Comparison of ENCODE assay signal across 8 cellular contexts in genomic region chr22:38699143-38699542, GRCh38. TPM values are rescaled to one million over a fixed set of nuclear protein-coding genes. Genes with fewer than 3 reads are reported as not detected.
DNase-seq lines count a peak whose midpoint lies in the region; ATAC-seq, FAIRE-seq and TF ChIP-seq lines count a peak whose summit lies in the region.

No MANE protein-coding gene starts in this region.

- H2AFZ ChIP-seq in SK-N-SH (ENCODE audit: low read depth) = no peak overlapping the region

- H3F3A ChIP-seq in SK-N-SH (replicated peaks; ENCODE audit: insufficient read depth) = peaks cover 29% of the 10 kb centered on the region

- WGBS in SK-N-SH (ENCODE audit: low lambda C conversion rate) = 67% methylated on average over 1 of the region's 5 CpGs
- WGBS in suprapubic skin = 49% methylated on average over 5 of the region's 5 CpGs

- CTCF ChIA-PET in SK-N-SH (lab: Yijun Ruan, JAX) = interaction anchor here (0.6 to 3.0 kb wide), 3 partner anchors 17 to 48 kb away, joined by 4 to 13 read pairs (median 4); partner anchors contain the start of gene TOMM22

- FAIRE-seq in kidney (lab: Jason Lieb, UNC) = no peak

- H3K4me1 ChIP-seq in SK-N-SH (ENCODE audit: control insufficient read depth in 1 of 2, insufficient read depth in 2 of 2, low read depth in 1 of 2, low read length in 1 of 2) (peaks cover 7 to 20% of the 10 kb centered on the region in 2 experiments; a peak in 2 of 4 replicates), kidney (ENCODE audit: control insufficient read depth in 1 of 2, insufficient read depth in 1 of 2, low read depth in 1 of 2, low read length in 2 of 2) (peaks cover 28 to 33% of the 10 kb centered on the region in 2 donors), suprapubic skin (peaks cover 58% of the 10 kb centered on the region)

- no peaks in the 10 kb centered on the region for H3K9me3 Mint-ChIP-seq in activated naive CD8-positive, alpha-beta T cell treated with anti-CD3 and anti-CD28 coated beads, Interleukin-2, amount 10 ng/mL, durations not matched to agents 7 days and 5 days

- H3K4me3 Mint-ChIP-seq in activated naive CD8-positive, alpha-beta T cell treated with anti-CD3 and anti-CD28 coated beads, Interleukin-2, amount 10 ng/mL, durations not matched to agents 7 days and 5 days = peak overlapping the region; percentile 94

- TF ChIP-seq POLR2A in suprapubic skin (IDR thresholded peaks at IDR 0.05) = no peak

- H3K36me3 ChIP-seq in SK-N-SH (replicated peaks in 1 of 2; ENCODE audit: control insufficient read depth in 1 of 2, insufficient read depth in 2 of 2, low read length in 1 of 2) = no peaks in the 10 kb centered on the region
- no peaks in the 10 kb centered on the region for H3K36me3 ChIP-seq in kidney (ENCODE audit: control insufficient read depth in 1 of 2, insufficient read depth in 2 of 2, low read length in 2 of 2)
- no peaks in the 10 kb centered on the region for H3K36me3 ChIP-seq in suprapubic skin

- no peak for TF ChIP-seq RAD21 in SK-N-SH (IDR thresholded peaks at IDR 0.05; ENCODE audit: low read length)

- peak overlapping the region; percentile 95; the same call in 1 of the 2 replicates for H3K9ac ChIP-seq in SK-N-SH
- H3K9ac ChIP-seq in kidney (ENCODE audit: low read length in 2 of 2) = peak overlapping the region; percentile 33 to 95

- H3K27ac ChIP-seq in SK-N-SH (ENCODE audit: low read depth in 2 of 2, low read length in 1 of 2) (peak overlapping the region in 1 of 2 experiments; percentile 75; a peak in 1 of 4 replicates), kidney (ENCODE audit: low read depth in 2 of 2, low read length in 2 of 2) (peak overlapping the region in 1 of 2 donors; percentile 92), suprapubic skin (peak overlapping the region; percentile 99)

- H3K27ac Mint-ChIP-seq in activated naive CD8-positive, alpha-beta T cell treated with anti-CD3 and anti-CD28 coated beads, Interleukin-2, amount 10 ng/mL, durations not matched to agents 7 days and 5 days = peak overlapping the region; percentile 98

- ATAC-seq in SK-N-SH treated with all-trans-retinoic acid at 6 μM for 48 hours (no peak), GM19452 (IDR thresholded peaks at IDR 0.05; ENCODE audit: unreplicated experiment) (no peak), HG03039 (IDR thresholded peaks at IDR 0.05; ENCODE audit: unreplicated experiment) (no peak), HG02763 (IDR thresholded peaks at IDR 0.05; ENCODE audit: unreplicated experiment) (no peak)
- ATAC-seq in activated naive CD8-positive, alpha-beta T cell treated with anti-CD3 and anti-CD28 coated beads, Interleukin-2, amount 10 ng/mL, durations not matched to agents 7 days and 5 days (ENCODE audit: low read depth) = no peak

- no peaks in the 10 kb centered on the region for H3K27me3 Mint-ChIP-seq in activated naive CD8-positive, alpha-beta T cell treated with anti-CD3 and anti-CD28 coated beads, Interleukin-2, amount 10 ng/mL, durations not matched to agents 7 days and 5 days

- peaks cover 63% of the 10 kb centered on the region for H3K79me2 ChIP-seq in SK-N-SH (ENCODE audit: insufficient read depth)

- POLR2A ChIA-PET in SK-N-SH (lab: Yijun Ruan, JAX) = interaction anchor here (2.3 kb wide), 1 partner anchor 18 kb away, joined by 8 read pairs; the partner anchor contains the start of gene TOMM22
- POLR2A ChIA-PET in activated naive CD8-positive, alpha-beta T cell treated with anti-CD3 and anti-CD28 coated beads, Interleukin-2, amount 10 ng/mL, durations not matched to agents 7 days and 5 days (lab: Charles Lee) = interaction anchor here (1.1 to 4.3 kb wide), 5 partner anchors 11 to 56 kb away, joined by 4 to 33 read pairs (median 5); partner anchors contain the start of gene TOMM22

- H3K4me3 ChIP-seq in SK-N-SH (ENCODE audit: low read depth in 2 of 2, low read length in 1 of 2) (peak overlapping the region; percentile 65 to 70), kidney (ENCODE audit: low read length in 2 of 2) (peak overlapping the region; percentile 80 to 84), suprapubic skin (peak overlapping the region; percentile 98)

- no peak for TF ChIP-seq EP300 in SK-N-SH (IDR thresholded peaks at IDR 0.05; ENCODE audit: borderline replicate concordance in 1 of 2, low read depth in 1 of 2, low read length in 1 of 2)
- no peak for TF ChIP-seq EP300 in suprapubic skin (IDR thresholded peaks at IDR 0.05)

- peaks cover 22% of the 10 kb centered on the region for H3K36me3 Mint-ChIP-seq in activated naive CD8-positive, alpha-beta T cell treated with anti-CD3 and anti-CD28 coated beads, Interleukin-2, amount 10 ng/mL, durations not matched to agents 7 days and 5 days

- DNase-seq in SK-N-SH = no peak
- no peak for DNase-seq in activated naive CD8-positive, alpha-beta T cell treated with anti-CD3 and anti-CD28 coated beads, Interleukin-2, amount 10 ng/mL, durations not matched to agents 7 days and 5 days
- DNase-seq in kidney = no peak
- DNase-seq in suprapubic skin (ENCODE audit: low spot score in 2 of 2) = no peak

- H3K4me2 ChIP-seq in SK-N-SH = peak overlapping the region; percentile 85

- intact Hi-C loops in kidney (cut with DNase I) = no loop called here

- no peaks in the 10 kb centered on the region for H3K27me3 ChIP-seq in SK-N-SH (ENCODE audit: insufficient read depth)
- no peaks in the 10 kb centered on the region for H3K27me3 ChIP-seq in suprapubic skin

- H3K9me3 ChIP-seq in SK-N-SH (no peaks in the 10 kb centered on the region), kidney (ENCODE audit: control insufficient read depth in 1 of 2, low read length in 2 of 2) (no peaks in the 10 kb centered on the region), suprapubic skin (no peaks in the 10 kb centered on the region)

- H4K20me1 ChIP-seq in SK-N-SH (ENCODE audit: insufficient read depth) = no peaks in the 10 kb centered on the region

- TF ChIP-seq CTCF in SK-N-SH (IDR thresholded peaks at IDR 0.05) = no peak
- no peak for TF ChIP-seq CTCF in kidney (IDR thresholded peaks at IDR 0.05; ENCODE audit: borderline replicate concordance, extremely low read depth, insufficient read depth)
- no peak for TF ChIP-seq CTCF in suprapubic skin (IDR thresholded peaks at IDR 0.05)

- H3K9me2 ChIP-seq in SK-N-SH = no peaks in the 10 kb centered on the region

- H3K4me1 Mint-ChIP-seq in activated naive CD8-positive, alpha-beta T cell treated with anti-CD3 and anti-CD28 coated beads, Interleukin-2, amount 10 ng/mL, durations not matched to agents 7 days and 5 days = peaks cover 44% of the 10 kb centered on the region

TF ChIP-seq in SK-N-SH, 30 proteins besides CTCF, POLR2A, EP300 and RAD21 (continues in another document):
- no peak for TF ChIP-seq TAF1 (IDR thresholded peaks at IDR 0.05; ENCODE audit: borderline replicate concordance, low read depth, low read length)
- TF ChIP-seq GABPA (IDR thresholded peaks at IDR 0.05; ENCODE audit: low read depth) = no peak
- no peak for TF ChIP-seq MXI1 (IDR thresholded peaks at IDR 0.05; ENCODE audit: low read depth, low read length)
- no peak for TF ChIP-seq TCF12 (IDR thresholded peaks at IDR 0.05)

TF ChIP-seq in SK-N-SH treated with all-trans-retinoic acid at 6 μM for 48 hours, 23 proteins besides CTCF, POLR2A, EP300 and RAD21 (continues in another document):
- TF ChIP-seq BACH2 (CRISPR knock-in tag; IDR thresholded peaks at IDR 0.05; ENCODE audit: borderline replicate concordance) = no peak
- TF ChIP-seq SNAI2 (CRISPR knock-in tag; IDR thresholded peaks at IDR 0.05) = no peak
- TF ChIP-seq ZC3H10 (CRISPR knock-in tag; IDR thresholded peaks at IDR 0.05) = no peak

RNA-seq across cellular contexts. Expression of gene JOSD1, which starts 1.6 kb away (rescaled TPM):
- polyA plus RNA-seq in SK-N-SH (2012; rRNA removed) (17.8 and 23.0 TPM in 2 replicates), kidney (ENCODE audit: insufficient read depth, low read depth, low replicate concordance) (12.8 TPM)
- polyA plus RNA-seq in SK-N-SH (2012; cell fraction: cytosol; rRNA removed) = 15.1 and 19.6 TPM in 2 replicates
- 30.5 and 40.6 TPM in 2 replicates for polyA plus RNA-seq in SK-N-SH (2012; cell fraction: nucleus; rRNA removed)
- total RNA-seq in activated naive CD8-positive, alpha-beta T cell treated with anti-CD3 and anti-CD28 coated beads, Interleukin-2, amount 10 ng/mL, durations not matched to agents 7 days and 5 days = 10 to 100 TPM; 59.1 to 61.6 TPM
- total RNA-seq in kidney (42.8 TPM), suprapubic skin (10 to 100 TPM; 51.4 to 87.4 (median 62.3) TPM)

RNA-seq across cellular contexts. Expression of gene GTPBP1, which starts 6.6 kb away (rescaled TPM):
- polyA plus RNA-seq in SK-N-SH (2012; rRNA removed) (11.9 and 15.2 TPM in 2 replicates), kidney (ENCODE audit: insufficient read depth, low read depth, low replicate concordance) (11.7 TPM)
- 8.8 and 10.2 TPM in 2 replicates for polyA plus RNA-seq in SK-N-SH (2012; cell fraction: cytosol; rRNA removed)
- polyA plus RNA-seq in SK-N-SH (2012; cell fraction: nucleus; rRNA removed) = 33.8 and 37.1 TPM in 2 replicates
- total RNA-seq in activated naive CD8-positive, alpha-beta T cell treated with anti-CD3 and anti-CD28 coated beads, Interleukin-2, amount 10 ng/mL, durations not matched to agents 7 days and 5 days = 10 to 100 TPM; 98.6 TPM
- total RNA-seq in kidney (52.0 TPM), suprapubic skin (100 to 1,000 TPM in 1 of 4 donors, 10 to 100 TPM in 3; 73.0 to 100 (median 76.8) TPM)

RNA-seq across cellular contexts. Expression of gene TOMM22, which starts 17.4 kb away (rescaled TPM):
- polyA plus RNA-seq in SK-N-SH (2012; rRNA removed) = 33.1 and 33.6 TPM in 2 replicates
- polyA plus RNA-seq in SK-N-SH (2012; cell fraction: cytosol; rRNA removed) = 41.1 and 46.9 TPM in 2 replicates
- 6.2 and 10.6 TPM in 2 replicates for polyA plus RNA-seq in SK-N-SH (2012; cell fraction: nucleus; rRNA removed)
- total RNA-seq in activated naive CD8-positive, alpha-beta T cell treated with anti-CD3 and anti-CD28 coated beads, Interleukin-2, amount 10 ng/mL, durations not matched to agents 7 days and 5 days = 10 to 100 TPM; 58.7 to 60.4 TPM
- 55.0 TPM for total RNA-seq in kidney
- polyA plus RNA-seq in kidney (ENCODE audit: insufficient read depth, low read depth, low replicate concordance) = 103 TPM
- total RNA-seq in suprapubic skin = 10 to 100 TPM; 15.6 to 56.2 (median 36.7) TPM

RNA-seq across cellular contexts. Expression of gene CBY1, which starts 42.7 kb away (rescaled TPM):
- polyA plus RNA-seq in SK-N-SH (2012; rRNA removed) = 21.8 and 23.4 TPM in 2 replicates
- polyA plus RNA-seq in SK-N-SH (2012; cell fraction: cytosol; rRNA removed) = 24.6 and 27.2 TPM in 2 replicates
- polyA plus RNA-seq in SK-N-SH (2012; cell fraction: nucleus; rRNA removed) = 14.2 and 14.9 TPM in 2 replicates
- total RNA-seq in activated naive CD8-positive, alpha-beta T cell treated with anti-CD3 and anti-CD28 coated beads, Interleukin-2, amount 10 ng/mL, durations not matched to agents 7 days and 5 days = 10 to 100 TPM; 20.1 to 22.4 TPM
- total RNA-seq in kidney = 36.0 TPM
- polyA plus RNA-seq in kidney (ENCODE audit: insufficient read depth, low read depth, low replicate concordance) = 67.2 TPM
- 10 to 100 TPM in 3 of 4 donors, 1 to 10 TPM in 1; 9.9 to 25.7 (median 15.4) TPM for total RNA-seq in suprapubic skin

RNA-seq across cellular contexts. Expression of gene FAM227A, which starts 43.0 kb away (rescaled TPM):
- polyA plus RNA-seq in SK-N-SH (2012; rRNA removed) (1.2 and 1.9 TPM in 2 replicates), kidney (ENCODE audit: insufficient read depth, low read depth, low replicate concordance) (0.80 TPM)
- 0.45 and 0.54 TPM in 2 replicates for polyA plus RNA-seq in SK-N-SH (2012; cell fraction: cytosol; rRNA removed)
- 5.6 and 10.7 TPM in 2 replicates for polyA plus RNA-seq in SK-N-SH (2012; cell fraction: nucleus; rRNA removed)
- total RNA-seq in activated naive CD8-positive, alpha-beta T cell treated with anti-CD3 and anti-CD28 coated beads, Interleukin-2, amount 10 ng/mL, durations not matched to agents 7 days and 5 days = under 1 TPM; 0.23 to 0.36 TPM
- total RNA-seq in kidney (3.4 TPM), suprapubic skin (1 to 10 TPM in 3 of 4 donors, under 1 TPM in 1; 0.89 to 6.2 (median 2.2) TPM)
